Comparison of ENCODE assay signal across 14 cellular contexts in the genomic region with DNA sequence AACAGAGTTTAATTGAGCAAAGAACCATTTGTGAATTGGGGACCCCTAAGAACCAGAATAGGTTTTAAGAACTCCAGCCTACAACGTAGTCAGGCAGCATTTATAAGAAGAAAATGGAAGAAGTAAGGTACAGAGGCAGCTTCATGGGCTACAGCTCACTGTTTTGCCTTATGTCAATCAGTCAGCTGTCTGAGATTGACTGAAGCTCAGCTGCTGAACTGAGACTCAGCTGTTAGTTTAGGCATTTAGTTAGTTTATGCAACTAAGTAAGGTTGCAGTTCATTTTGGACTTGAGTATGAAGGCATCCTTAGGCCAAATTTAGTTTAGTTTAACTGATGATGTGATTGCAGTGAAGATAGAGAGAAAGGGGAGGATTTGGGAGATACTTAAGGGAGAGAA. TPM values are rescaled to one million over a fixed set of nuclear protein-coding genes. Genes with fewer than 3 reads are reported as not detected.
DNase-seq lines count a peak whose midpoint lies in the region; ATAC-seq and TF ChIP-seq lines count a peak whose summit lies in the region.
"Had no signal": no experiment of that assay in that cellular context is flagged by ENCODE, and none has a peak within 500 bp of the region (broad histone marks: within the 10 kb centered on the region; RNA-seq: fewer than 3 reads in every experiment).

No MANE protein-coding gene starts in this region.

- no peak overlapping the region for H3K4me3 ChIP-seq in SK-N-SH (ENCODE audit: low read depth in 2 of 2, low read length in 1 of 2)
- no peak overlapping the region for H3K4me3 ChIP-seq in SU-DHL-6 (ENCODE audit: insufficient read depth, low read length, poor library complexity, severe bottlenecking)
- H3K4me3 ChIP-seq in neural cell (ENCODE audit: low read length): no peak overlapping the region
- no peak overlapping the region for H3K4me3 ChIP-seq in vagina
- H3K4me3 ChIP-seq: Peyer's patch had no signal

- DNase-seq in SK-N-SH: no peak
- no peak for DNase-seq in vagina (ENCODE audit: extremely low spot score in 2 of 2)
- no peak for DNase-seq in anterior cingulate cortex (lab: John Stamatoyannopoulos, UW)
- DNase-seq in activated T-cell treated with anti-CD3 and anti-CD28 coated beads, Interleukin-2, amount 50 U/mL, for 72 hours: no peak
- no peak for DNase-seq in NCI-H2227 treated with DMSO at 0.1 percent for 48 hours (lab: John Stamatoyannopoulos, UW)
- DNase-seq: NCI-H1417 treated with DMSO at 0.1 percent for 48 hours, NCI-H748 treated with DMSO at 0.1 percent for 48 hours, Peyer's patch, Right ventricle myocardium superior had no signal

- POLR2A ChIA-PET in SK-N-SH (lab: Yijun Ruan, JAX): interaction anchor here (1.1 kb wide), 1 partner anchor 35 kb away, joined by 3 read pairs; no protein-coding TSS in a partner anchor

- no peaks in the 10 kb centered on the region for H3K27me3 Mint-ChIP-seq in activated T-cell treated with anti-CD3 and anti-CD28 coated beads, Interleukin-2, amount 50 U/mL, for 72 hours (ENCODE audit: low read depth)

- no peaks in the 10 kb centered on the region for H3K27me3 ChIP-seq in SK-N-SH (ENCODE audit: insufficient read depth)
- H3K27me3 ChIP-seq in SU-DHL-6 (ENCODE audit: low read length): no peaks in the 10 kb centered on the region
- no peaks in the 10 kb centered on the region for H3K27me3 ChIP-seq in neural cell (ENCODE audit: insufficient read depth, low read depth, low read length)
- no peaks in the 10 kb centered on the region for H3K27me3 ChIP-seq in vagina
- H3K27me3 ChIP-seq: Peyer's patch had no signal

- peaks cover 9% of the 10 kb centered on the region for H3F3A ChIP-seq in SK-N-SH (replicated peaks; ENCODE audit: insufficient read depth)
- no peaks in the 10 kb centered on the region for H3F3A ChIP-seq in SU-DHL-6 (ENCODE audit: insufficient read depth)
- no peaks in the 10 kb centered on the region for H3F3A ChIP-seq in neural cell (ENCODE audit: insufficient read depth, low read length, poor library complexity, severe bottlenecking)

- peaks cover 28% of the 10 kb centered on the region for H3K4me1 Mint-ChIP-seq in activated T-cell treated with anti-CD3 and anti-CD28 coated beads, Interleukin-2, amount 50 U/mL, for 72 hours (ENCODE audit: low read depth)

- CTCF ChIA-PET in SK-N-SH (lab: Yijun Ruan, JAX): interaction anchor here (0.7 to 6.6 kb wide), 17 partner anchors 11 to 447 kb away, joined by 3 to 123 read pairs (median 5); no protein-coding TSS in a partner anchor

- H3K36me3 ChIP-seq in SK-N-SH (replicated peaks in 1 of 2; ENCODE audit: control insufficient read depth in 1 of 2, insufficient read depth in 2 of 2, low read length in 1 of 2): peaks cover under 1 to 1% of the 10 kb centered on the region in 2 experiments
- H3K36me3 ChIP-seq in SU-DHL-6 (ENCODE audit: low read length): no peaks in the 10 kb centered on the region
- no peaks in the 10 kb centered on the region for H3K36me3 ChIP-seq in neural cell (ENCODE audit: insufficient read depth, low read length)
- H3K36me3 ChIP-seq in vagina: no peaks in the 10 kb centered on the region

- WGBS in SK-N-SH (ENCODE audit: low lambda C conversion rate): 92% methylated on average over 1 of the region's 1 CpG

- no peak for ATAC-seq in SK-N-SH treated with all-trans-retinoic acid at 6 μM for 48 hours
- no peak for ATAC-seq in activated T-cell treated with anti-CD3 and anti-CD28 coated beads, Interleukin-2, amount 50 U/mL, for 72 hours (replicated peaks in 1 of 2)

- no peaks in the 10 kb centered on the region for H3K9me3 ChIP-seq in SK-N-SH
- no peaks in the 10 kb centered on the region for H3K9me3 ChIP-seq in SU-DHL-6 (ENCODE audit: insufficient read depth, low read length)
- H3K9me3 ChIP-seq in neural cell (ENCODE audit: low read length): no peaks in the 10 kb centered on the region
- no peaks in the 10 kb centered on the region for H3K9me3 ChIP-seq in vagina
- H3K9me3 ChIP-seq: Peyer's patch had no signal

- H3K36me3 Mint-ChIP-seq in activated T-cell treated with anti-CD3 and anti-CD28 coated beads, Interleukin-2, amount 50 U/mL, for 72 hours (ENCODE audit: insufficient read depth in 2 of 2): no peaks in the 10 kb centered on the region

- TF ChIP-seq EP300 in SK-N-SH (IDR thresholded peaks at IDR 0.05; ENCODE audit: borderline replicate concordance in 1 of 2, low read depth in 1 of 2, low read length in 1 of 2) (no peak), neural cell (conservative IDR thresholded peaks at IDR 0.05; ENCODE audit: poor library complexity, severe bottlenecking) (peak; percentile 60)

- no peak overlapping the region for H3K4me3 Mint-ChIP-seq in activated T-cell treated with anti-CD3 and anti-CD28 coated beads, Interleukin-2, amount 50 U/mL, for 72 hours
- H3K4me3 Mint-ChIP-seq: CD8-positive, alpha-beta T cell had no signal

- no peak for TF ChIP-seq CTCF in SK-N-SH (IDR thresholded peaks at IDR 0.05)
- no peak for TF ChIP-seq CTCF in SU-DHL-6 (IDR thresholded peaks at IDR 0.05; ENCODE audit: insufficient read depth, low read length, poor library complexity, severe bottlenecking)
- no peak for TF ChIP-seq CTCF in neural cell (IDR thresholded peaks at IDR 0.05; ENCODE audit: poor library complexity, severe bottlenecking)
- no peak for TF ChIP-seq CTCF in vagina (IDR thresholded peaks at IDR 0.05)

- H2AFZ ChIP-seq in SK-N-SH (ENCODE audit: low read depth) (0 out of 2 replicates have a peak overlapping the region, but pooled peaks have one; percentile 64), SU-DHL-6 (ENCODE audit: low read depth, low read length, severe bottlenecking) (peak overlapping the region; percentile 9), neural cell (ENCODE audit: low read depth, low read length) (no peak overlapping the region)

- H3K9ac ChIP-seq in SK-N-SH (no peak overlapping the region), SU-DHL-6 (ENCODE audit: low read length) (no peak overlapping the region), neural cell (ENCODE audit: low read length) (no peak overlapping the region)

- intact Hi-C loops in vagina (cut with DNase I): loop anchor here (5.0 kb wide), 1 partner anchor 90 kb away; no protein-coding TSS in a partner anchor

- H3K4me1 ChIP-seq in SK-N-SH (ENCODE audit: control insufficient read depth in 1 of 2, insufficient read depth in 2 of 2, low read depth in 1 of 2, low read length in 1 of 2) (peaks cover 4 to 16% of the 10 kb centered on the region in 2 experiments; a peak in 3 of 4 replicates), vagina (peaks cover 6% of the 10 kb centered on the region)
- H3K4me1 ChIP-seq: Peyer's patch had no signal

- H3K9me3 Mint-ChIP-seq in activated T-cell treated with anti-CD3 and anti-CD28 coated beads, Interleukin-2, amount 50 U/mL, for 72 hours: no peaks in the 10 kb centered on the region
- H3K9me3 Mint-ChIP-seq: CD8-positive, alpha-beta T cell had no signal

- no peak for TF ChIP-seq RAD21 in SK-N-SH (IDR thresholded peaks at IDR 0.05; ENCODE audit: low read length)
- no peak for TF ChIP-seq RAD21 in neural cell (conservative IDR thresholded peaks at IDR 0.05)

- H3K27ac ChIP-seq in SK-N-SH (ENCODE audit: low read depth in 2 of 2, low read length in 1 of 2): no peak overlapping the region
- no peak overlapping the region for H3K27ac ChIP-seq in SU-DHL-6 (ENCODE audit: low read depth, low read length)
- H3K27ac ChIP-seq in neural cell (ENCODE audit: low read length): no peak overlapping the region
- peak overlapping the region; percentile 34 for H3K27ac ChIP-seq in vagina
- H3K27ac ChIP-seq: 22Rv1 had no signal

- H3K27ac Mint-ChIP-seq in activated T-cell treated with anti-CD3 and anti-CD28 coated beads, Interleukin-2, amount 50 U/mL, for 72 hours: no peak overlapping the region
- H3K27ac Mint-ChIP-seq: CD8-positive, alpha-beta T cell had no signal

- no peak overlapping the region for H3K4me2 ChIP-seq in SK-N-SH
- H3K4me2 ChIP-seq in SU-DHL-6 (ENCODE audit: low read depth, low read length, poor library complexity, severe bottlenecking): no peak overlapping the region
- H3K4me2 ChIP-seq in neural cell (ENCODE audit: low read length): no peak overlapping the region

- H3K9me2 ChIP-seq in SK-N-SH (no peaks in the 10 kb centered on the region), SU-DHL-6 (replicated peaks; ENCODE audit: insufficient read depth, low read length) (no peaks in the 10 kb centered on the region), neural cell (ENCODE audit: insufficient read depth, low read length) (no peaks in the 10 kb centered on the region)

- H4K20me1 ChIP-seq in SK-N-SH (ENCODE audit: insufficient read depth) (no peaks in the 10 kb centered on the region), SU-DHL-6 (ENCODE audit: low read depth, low read length) (no peaks in the 10 kb centered on the region), neural cell (ENCODE audit: insufficient read depth) (no peaks in the 10 kb centered on the region)

- H3K79me2 ChIP-seq in SK-N-SH (ENCODE audit: insufficient read depth) (no peaks in the 10 kb centered on the region), SU-DHL-6 (ENCODE audit: insufficient read depth, low read length) (no peaks in the 10 kb centered on the region), neural cell (replicated peaks; ENCODE audit: insufficient read depth, low read length) (no peaks in the 10 kb centered on the region)

- no peak for TF ChIP-seq POLR2A in vagina (IDR thresholded peaks at IDR 0.05)

TF ChIP-seq in SK-N-SH, 30 proteins besides CTCF, POLR2A, EP300 and RAD21 (continues in another document):
- TF ChIP-seq MEF2A (IDR thresholded peaks at IDR 0.05; ENCODE audit: borderline replicate concordance, low read depth) (no peak), FOXJ3 (CRISPR knock-in tag; IDR thresholded peaks at IDR 0.05) (no peak), SIN3A (IDR thresholded peaks at IDR 0.05; ENCODE audit: borderline replicate concordance, low read depth, low read length) (no peak), ELF1 (IDR thresholded peaks at IDR 0.05) (no peak)

TF ChIP-seq in SK-N-SH treated with all-trans-retinoic acid at 6 μM for 48 hours, 23 proteins besides CTCF, POLR2A, EP300 and RAD21 (continues in another document):
- TF ChIP-seq ZNF565 (CRISPR knock-in tag; conservative IDR thresholded peaks at IDR 0.05; ENCODE audit: low read depth) (no peak), TOX (CRISPR knock-in tag; IDR thresholded peaks at IDR 0.05; ENCODE audit: borderline replicate concordance) (no peak), OSR1 (CRISPR knock-in tag; IDR thresholded peaks at IDR 0.05) (no peak), SNAI2 (CRISPR knock-in tag; IDR thresholded peaks at IDR 0.05) (no peak), CSDC2 (CRISPR knock-in tag; IDR thresholded peaks at IDR 0.05) (no peak)

TF ChIP-seq in neural cell, 6 proteins besides CTCF, POLR2A, EP300 and RAD21:
- TF ChIP-seq MXI1 (conservative IDR thresholded peaks at IDR 0.05; ENCODE audit: poor library complexity, severe bottlenecking): no peak
- TF ChIP-seq POLR2AphosphoS5 (IDR thresholded peaks at IDR 0.05): peak; percentile 16
TF ChIP-seq in neural cell: peak in this region for 1.

RNA-seq across cellular contexts. Expression of a gene that starts 34.1 kb away (rescaled TPM):
- polyA plus RNA-seq in SK-N-SH (2012; rRNA removed): 2.4 and 3.1 TPM in 2 replicates
- polyA plus RNA-seq in SK-N-SH (2012; cell fraction: cytosol; rRNA removed): 3.1 and 3.7 TPM in 2 replicates
- 3.7 and 12.4 TPM in 2 replicates for polyA plus RNA-seq in SK-N-SH (2012; cell fraction: nucleus; rRNA removed)
- polyA plus RNA-seq in neural cell: 37.4 and 37.5 TPM in 2 replicates
- 34.3 and 40.7 TPM in 2 replicates for polyA minus RNA-seq in neural cell
- 18.4 TPM for total RNA-seq in vagina
- 10 to 100 TPM; 34.4 to 37.3 TPM for total RNA-seq in activated T-cell treated with anti-CD3 and anti-CD28 coated beads, Interleukin-2, amount 50 U/mL, for 72 hours
